In the genomic region with DNA sequence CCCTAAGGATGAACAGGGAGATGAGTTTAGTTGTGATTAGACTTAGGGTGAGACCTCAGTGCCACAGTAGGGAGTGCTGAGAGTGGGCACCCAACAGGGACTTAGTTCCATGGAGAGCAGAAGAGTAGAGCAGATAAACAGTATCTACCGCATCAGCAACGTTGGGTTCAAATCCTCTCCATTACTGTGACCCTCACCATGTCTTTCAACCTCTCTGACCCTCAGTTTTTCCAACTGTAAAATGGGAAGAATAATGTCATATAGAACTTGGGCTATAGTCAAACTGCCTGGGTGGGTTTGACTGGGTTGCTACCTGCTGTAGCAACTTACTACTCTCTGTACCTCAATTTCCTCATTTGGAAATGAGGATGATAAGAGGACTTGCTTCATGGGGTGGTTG, we compare ENCODE assay signal across 37 cellular contexts. TPM values are rescaled to one million over a fixed set of nuclear protein-coding genes. Genes with fewer than 3 reads are reported as not detected.
A peak's percentile ranks its signal among the peaks of the same experiment; 100 is the strongest.
DNase-seq lines count a peak whose midpoint lies in the region; ATAC-seq, FAIRE-seq and TF ChIP-seq lines count a peak whose summit lies in the region.
"Had no signal": no experiment of that assay in that cellular context is flagged by ENCODE, and none has a peak within 500 bp of the region (broad histone marks: within the 10 kb centered on the region; RNA-seq: fewer than 3 reads in every experiment).

No MANE protein-coding gene starts in this region.

- BruUV-seq in K562 (replicated peaks; lab: Mats Ljungman, UMichigan), result no TSS peak

- WGBS in K562 (ENCODE audit: insufficient coverage, low coverage, missing lambda C conversion rate), result 0% methylated on average over 2 of the region's 2 CpGs
- 73 to 91% (median 85%) methylated on average over 2 of the region's 2 CpGs for WGBS in spleen, 5 donors

- TF ChIP-seq POLR2A in K562 (conservative IDR thresholded peaks at IDR 0.05) (no peak), spleen (IDR thresholded peaks at IDR 0.05) (no peak)

- H3K9me3 ChIP-seq in K562 (replicated peaks; ENCODE audit: control insufficient read depth, insufficient read depth, low read depth, low read length) (no peaks in the 10 kb centered on the region), neural progenitor cell (ENCODE audit: low read depth) (no peaks in the 10 kb centered on the region), osteoblast (ENCODE audit: low read depth, low read length) (no peaks in the 10 kb centered on the region), spleen (no peaks in the 10 kb centered on the region), MG63 (no peaks in the 10 kb centered on the region)
- H3K9me3 ChIP-seq: A549; BE2C; BLaER1; BLaER1 treated with 17β-estradiol and CSF1 and Interleukin-3, amounts not matched to agents 10 nM and 100 nM; Caco-2 had no signal

- H3K9me3 Mint-ChIP-seq in brain (peaks cover 0 to 17% (median 0%) of the 10 kb centered on the region in 5 experiments), neural progenitor cell (no peaks in the 10 kb centered on the region)
- H3K9me3 Mint-ChIP-seq: CD14-positive monocyte; CD4-positive, alpha-beta T cell; CD8-positive, alpha-beta memory T cell; CD8-positive, alpha-beta T cell had no signal

- FAIRE-seq in K562 (lab: Jason Lieb, UNC), result no peak
- FAIRE-seq: A204.1, A549, D721Med had no signal

- no peaks in the 10 kb centered on the region for H3K4me1 ChIP-seq in K562 (replicated peaks in 1 of 2; ENCODE audit: control insufficient read depth in 2 of 2, insufficient read depth in 2 of 2, low read length in 2 of 2)
- H3K4me1 ChIP-seq in neural progenitor cell, result no peaks in the 10 kb centered on the region
- no peaks in the 10 kb centered on the region for H3K4me1 ChIP-seq in osteoblast (ENCODE audit: insufficient read depth, low read length)
- no peaks in the 10 kb centered on the region for H3K4me1 ChIP-seq in spleen
- H3K4me1 ChIP-seq: A549, BE2C, Caco-2 had no signal

- H3K27ac ChIP-seq in K562 (ENCODE audit: extremely low read depth, low read depth, low read length) (no peak overlapping the region), neural progenitor cell (no peak overlapping the region), osteoblast (ENCODE audit: low read depth, low read length) (no peak overlapping the region), spleen (no peak overlapping the region)
- H3K27ac ChIP-seq: 22Rv1; A549; BLaER1; BLaER1 treated with 17β-estradiol and CSF1 and Interleukin-3, amounts not matched to agents 10 nM and 100 nM; C4-2B had no signal

- H3K27me3 ChIP-seq in K562 (ENCODE audit: control insufficient read depth in 2 of 2, insufficient read depth in 2 of 2, low read length in 2 of 2) (no peaks in the 10 kb centered on the region; a peak in 2 of 5 replicates), neural progenitor cell (peaks cover 24% of the 10 kb centered on the region), osteoblast (ENCODE audit: insufficient read depth, low read length) (no peaks in the 10 kb centered on the region), spleen (replicated peaks in 1 of 7) (peaks cover 0 to 68% (median 3%) of the 10 kb centered on the region in 7 donors), MG63 (peaks cover 3% of the 10 kb centered on the region)
- H3K27me3 ChIP-seq: BE2C had no signal

- no peak overlapping the region for H3K4me3 Mint-ChIP-seq in brain
- peak overlapping the region; percentile 21 for H3K4me3 Mint-ChIP-seq in neural progenitor cell
- H3K4me3 Mint-ChIP-seq: B cell; CD14-positive monocyte; CD4-positive, alpha-beta memory T cell; CD4-positive, alpha-beta T cell; CD4-positive, CD25-positive, alpha-beta regulatory T cell; CD8-positive, alpha-beta memory T cell; CD8-positive, alpha-beta T cell had no signal

- no peak overlapping the region for H3K4me2 ChIP-seq in K562 (ENCODE audit: insufficient read depth, low read length)
- no peak overlapping the region for H3K4me2 ChIP-seq in neural progenitor cell
- H3K4me2 ChIP-seq in osteoblast (ENCODE audit: insufficient read depth, low read length), result no peak overlapping the region
- H3K4me2 ChIP-seq: A549, BLaER1 had no signal

- H3K4me3 ChIP-seq in K562 (no peak overlapping the region), neural progenitor cell (no peak overlapping the region), osteoblast (ENCODE audit: insufficient read depth, low read length) (no peak overlapping the region), spleen (no peak overlapping the region), MG63 (no peak overlapping the region)
- H3K4me3 ChIP-seq: A549; BLaER1; BLaER1 treated with 17β-estradiol and CSF1 and Interleukin-3, amounts not matched to agents 10 nM and 100 nM had no signal

- DNase-seq in K562 (ENCODE audit: extremely low read depth in 1 of 4, low spot score in 3 of 4), result no peak
- no peak for DNase-seq in neural progenitor cell (ENCODE audit: low spot score)
- DNase-seq in osteoblast (ENCODE audit: insufficient read length, low spot score, missing footprints), result peak; percentile 18
- DNase-seq in spleen, result no peak
- DNase-seq in MG63, result no peak
- no peak for DNase-seq in NCI-H510A (lab: John Stamatoyannopoulos, UW)
- DNase-seq: 8988T; ACHN; AML-193; BE2C; C1 segment of cervical spinal cord; Caco-2; Calu3; CD4-positive, alpha-beta memory T cell; CD4-positive, alpha-beta T cell; CD4-positive, CD25-positive, alpha-beta regulatory T cell; CD8-positive, alpha-beta memory T cell; CD8-positive, alpha-beta T cell; COR-L47; DMS 273 treated with DMSO at 0.1 percent for 48 hours; DMS153; DMS53; DMS79; DMS79 treated with DMSO at 0.1 percent for 48 hours; DND-41; EL had no signal

- no peaks in the 10 kb centered on the region for H3K9me1 ChIP-seq in K562 (ENCODE audit: control insufficient read depth, insufficient read depth, low read length)

- H3K27ac Mint-ChIP-seq in brain (peak overlapping the region in 3 of 5 experiments; percentile 58 to 92 (median 87)), neural progenitor cell (no peak overlapping the region)
- H3K27ac Mint-ChIP-seq: B cell; CD14-positive monocyte; CD4-positive, alpha-beta memory T cell; CD4-positive, alpha-beta T cell; CD4-positive, CD25-positive, alpha-beta regulatory T cell; CD8-positive, alpha-beta memory T cell; CD8-positive, alpha-beta T cell had no signal

- H3K4me1 Mint-ChIP-seq in brain, result peaks cover 30% of the 10 kb centered on the region
- no peaks in the 10 kb centered on the region for H3K4me1 Mint-ChIP-seq in neural progenitor cell
- H3K4me1 Mint-ChIP-seq: B cell; CD14-positive monocyte; CD4-positive, CD25-positive, alpha-beta regulatory T cell; CD8-positive, alpha-beta memory T cell had no signal

- intact Hi-C loops in K562 (cut with micrococcal nuclease), result loop anchor here (5.0 kb wide), 1 partner anchor 170 kb away; no protein-coding TSS in a partner anchor
- intact Hi-C loops in spleen (cut with DNase I; ENCODE audit: low total_unique reads), result loop anchor here (10.0 kb wide), 1 partner anchor 173 kb away; no protein-coding TSS in a partner anchor

- H3K36me3 Mint-ChIP-seq in brain, result no peaks in the 10 kb centered on the region
- H3K36me3 Mint-ChIP-seq in neural progenitor cell, result no peaks in the 10 kb centered on the region
- H3K36me3 Mint-ChIP-seq: CD14-positive monocyte; CD4-positive, alpha-beta memory T cell; CD4-positive, CD25-positive, alpha-beta regulatory T cell; CD8-positive, alpha-beta memory T cell; CD8-positive, alpha-beta T cell had no signal

- no peaks in the 10 kb centered on the region for H3F3A ChIP-seq in neural progenitor cell (ENCODE audit: low read depth)

- no peak for TF ChIP-seq EP300 in K562 (IDR thresholded peaks at IDR 0.05; ENCODE audit: low read length)

- H3K9ac ChIP-seq in K562 (ENCODE audit: insufficient read depth in 1 of 2, low read depth in 2 of 2, low read length in 2 of 2) (no peak overlapping the region), neural progenitor cell (no peak overlapping the region)
- H3K9ac ChIP-seq: BLaER1; BLaER1 treated with 17β-estradiol and CSF1 and Interleukin-3, amounts not matched to agents 10 nM and 100 nM had no signal

- H3K79me2 ChIP-seq in K562 (ENCODE audit: control insufficient read depth, insufficient read depth, low read length) (no peaks in the 10 kb centered on the region), neural progenitor cell (ENCODE audit: low read depth) (no peaks in the 10 kb centered on the region), osteoblast (ENCODE audit: insufficient read depth, low read length) (no peaks in the 10 kb centered on the region)

- POLR2A ChIA-PET in K562 (lab: Yijun Ruan, JAX), result interaction anchor here (0.6 to 1.2 kb wide), 3 partner anchors 11 to 154 kb away, joined by 3 read pairs; no protein-coding TSS in a partner anchor

- no peak for TF ChIP-seq CTCF in K562 (IDR thresholded peaks at IDR 0.05 in 2 of 3, conservative IDR thresholded peaks at IDR 0.05 in 1 of 3; ENCODE audit: insufficient read depth in 2 of 3, low read depth in 1 of 3, low read length in 3 of 3)
- no peak for TF ChIP-seq CTCF in brain (conservative IDR thresholded peaks at IDR 0.05)
- no peak for TF ChIP-seq CTCF in neural progenitor cell (IDR thresholded peaks at IDR 0.05)
- TF ChIP-seq CTCF in osteoblast (IDR thresholded peaks at IDR 0.05; ENCODE audit: extremely low read depth, low read depth, low read length), result no peak
- no peak for TF ChIP-seq CTCF in spleen (IDR thresholded peaks at IDR 0.05 in 8 of 11, conservative IDR thresholded peaks at IDR 0.05 in 3 of 11)

- in situ Hi-C loops in K562 (cut with MboI), result no loop called here

- no peak for ATAC-seq in K562
- ATAC-seq in GM18868 (IDR thresholded peaks at IDR 0.05; ENCODE audit: unreplicated experiment), result no peak
- ATAC-seq: CD8-positive, alpha-beta T cell had no signal

- H4K20me1 ChIP-seq in K562 (replicated peaks; ENCODE audit: control insufficient read depth, insufficient read depth, low read length) (peaks cover 13% of the 10 kb centered on the region), neural progenitor cell (ENCODE audit: low read depth) (peaks cover 17% of the 10 kb centered on the region), osteoblast (ENCODE audit: insufficient read depth, low read length) (no peaks in the 10 kb centered on the region)

- TF ChIP-seq RAD21 in K562 (CRISPR knock-in tag; conservative IDR thresholded peaks at IDR 0.05 in 1 of 2, IDR thresholded peaks at IDR 0.05 in 1 of 2), result no peak

- peaks cover 12% of the 10 kb centered on the region for H3K27me3 Mint-ChIP-seq in brain
- peaks cover 30% of the 10 kb centered on the region for H3K27me3 Mint-ChIP-seq in neural progenitor cell (ENCODE audit: insufficient read depth, low read depth)

- no peaks in the 10 kb centered on the region for H3K36me3 ChIP-seq in K562 (ENCODE audit: control insufficient read depth, insufficient read depth, low read length)
- no peaks in the 10 kb centered on the region for H3K36me3 ChIP-seq in neural progenitor cell
- H3K36me3 ChIP-seq in osteoblast (ENCODE audit: insufficient read depth, low read length), result no peaks in the 10 kb centered on the region
- no peaks in the 10 kb centered on the region for H3K36me3 ChIP-seq in spleen
- H3K36me3 ChIP-seq in MG63, result no peaks in the 10 kb centered on the region
- H3K36me3 ChIP-seq: BE2C; BLaER1; BLaER1 treated with 17β-estradiol and CSF1 and Interleukin-3, amounts not matched to agents 10 nM and 100 nM had no signal

- CTCF ChIA-PET in K562 (lab: Yijun Ruan, JAX; ENCODE audit: low intra/inter-chr PET ratio), result no interaction called here

- H2AFZ ChIP-seq in K562 (ENCODE audit: low read depth, low read length) (no peak overlapping the region), neural progenitor cell (replicated peaks) (no peak overlapping the region), osteoblast (ENCODE audit: low read length) (no peak overlapping the region)

RNA-seq across cellular contexts. Expression of gene DISP3, which starts 6.7 kb away (rescaled TPM):
- not detected in 2 replicates for total RNA-seq in K562 (2011; cell fraction: chromatin; rRNA removed; ENCODE audit: low replicate concordance)
- total RNA-seq in K562 (2011; cell fraction: nucleolus; rRNA removed), result 0.13 and 0.17 TPM in 2 replicates
- 0.22 TPM in 1 of 2 replicates, not detected in the other for total RNA-seq in K562 (2011; cell fraction: nucleoplasm; rRNA removed)
- total RNA-seq in K562 (2014; rRNA removed), result 0.04 and 0.14 TPM in 2 replicates
- total RNA-seq in K562 (2014; rRNA removed; fragmentation: Illumina TruSeq; extraction: Trizol), result not detected in 2 replicates
- total RNA-seq in K562 (2015; rRNA removed; fragmentation: Illumina TruSeq; extraction: Trizol), result not detected in 2 replicates
- 0.16 TPM in 1 of 2 replicates, not detected in the other for total RNA-seq in K562 (2021)
- polyA plus RNA-seq in K562 (2011; rRNA removed), result 0.12 TPM in 1 of 2 replicates, not detected in the other
- 0.04 TPM in 1 of 2 replicates, not detected in the other for polyA plus RNA-seq in K562 (2011; cell fraction: cytosol; rRNA removed)
- polyA plus RNA-seq in K562 (2011; cell fraction: nucleus; rRNA removed), result 0.06 and 0.13 TPM in 2 replicates
- polyA plus RNA-seq in K562 (2012), result 0.07 TPM in 1 of 2 replicates, not detected in the other
- 0.19 TPM in 1 of 2 replicates, not detected in the other for polyA plus RNA-seq in K562 (2014; fragmentation: Illumina TruSeq; extraction: Trizol)
- not detected for polyA plus RNA-seq in K562 (2014; fragmentation: Nextera tagmentation; extraction: Ambion mirVana)
- polyA plus RNA-seq in K562 (2014; rRNA removed), result 0.03 TPM in 1 of 2 replicates, not detected in the other
- polyA minus RNA-seq in K562 (2011; rRNA and poly(A)+ RNA removed), result not detected in 2 replicates
- not detected in 2 replicates for polyA minus RNA-seq in K562 (2011; cell fraction: cytosol; rRNA and poly(A)+ RNA removed)
- not detected in 2 replicates for polyA minus RNA-seq in K562 (2011; cell fraction: nucleus; rRNA and poly(A)+ RNA removed)
- 12.0 TPM for polyA plus RNA-seq in brain (ENCODE audit: insufficient read depth, low read depth, low replicate concordance)
- total RNA-seq in neural progenitor cell (ENCODE audit: low replicate concordance), result 2.0 and 3.4 TPM in 2 replicates
- under 0.01 TPM in 2 replicates for total RNA-seq in osteoblast
- total RNA-seq in spleen, result under 1 TPM; 0.32 to 0.69 (median 0.52) TPM
- polyA plus RNA-seq in spleen, result under 1 TPM; 0.06 to 0.35 (median 0.26) TPM
- total RNA-seq in MG63 (2014; rRNA removed; shearing (Covaris generic); ENCODE audit: low replicate concordance), result 0.16 TPM in 1 of 2 replicates, not detected in the other
- polyA plus RNA-seq: CD14-positive monocyte had no signal
